11 cellular contexts compared by ENCODE assay signal in the genomic region with DNA sequence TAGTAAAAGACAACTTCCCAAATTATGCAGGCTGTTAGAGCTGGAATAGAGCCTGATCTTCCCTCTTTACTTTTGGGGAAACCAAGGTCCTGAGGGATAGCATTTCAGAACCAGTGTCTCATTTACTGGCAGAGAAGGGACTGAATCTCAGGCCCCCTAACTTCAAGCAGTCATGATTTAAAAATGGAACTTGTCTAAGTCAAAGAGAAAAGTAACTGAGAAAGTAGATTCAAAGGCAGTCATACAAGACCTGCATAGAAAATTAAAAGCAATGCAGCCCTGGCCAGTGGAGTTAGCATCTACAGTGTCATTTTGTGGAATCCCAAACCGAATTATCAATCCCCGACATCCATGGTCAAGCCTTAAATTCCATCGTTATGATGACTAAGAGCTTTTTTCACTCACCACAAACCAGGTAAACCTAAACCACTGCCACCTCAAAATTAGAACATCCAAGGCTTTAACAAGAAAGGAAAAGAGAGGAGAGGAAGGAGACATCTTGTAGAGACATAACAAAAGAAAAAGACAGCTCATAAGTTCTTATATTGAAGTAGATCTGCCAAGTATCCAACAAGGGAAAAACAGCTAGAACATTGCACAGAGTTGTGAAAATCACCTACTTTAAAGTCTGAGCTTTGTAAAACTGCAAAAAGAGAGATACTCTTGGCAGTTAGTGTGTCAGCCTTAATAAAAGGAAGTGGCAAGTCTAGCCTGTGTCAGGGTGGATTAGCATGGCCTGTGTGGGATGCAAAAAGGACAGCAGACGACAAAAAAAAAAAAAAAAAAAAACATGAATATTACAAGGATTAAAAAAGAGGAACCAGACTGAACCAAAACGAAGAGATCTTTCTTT. TPM values are rescaled to one million over a fixed set of nuclear protein-coding genes. Genes with fewer than 3 reads are reported as not detected.
DNase-seq lines count a peak whose midpoint lies in the region; ATAC-seq and TF ChIP-seq lines count a peak whose summit lies in the region.
"Had no signal": no experiment of that assay in that cellular context is flagged by ENCODE, and none has a peak within 500 bp of the region (broad histone marks: within the 10 kb centered on the region; RNA-seq: fewer than 3 reads in every experiment).

No MANE protein-coding gene starts in this region.

- H3K36me3 Mint-ChIP-seq in activated B cell treated with CpG ODN at 0.5 μM for 24 hours (ENCODE audit: low read depth) (no peaks in the 10 kb centered on the region), WTC11 (no peaks in the 10 kb centered on the region)

- H3K27ac Mint-ChIP-seq in activated B cell treated with CpG ODN at 0.5 μM for 24 hours = peak overlapping the region; percentile 2
- H3K27ac Mint-ChIP-seq in WTC11 = no peak overlapping the region
- H3K27ac Mint-ChIP-seq: endodermal cell had no signal

- no peaks in the 10 kb centered on the region for H3K9me3 Mint-ChIP-seq in activated B cell treated with CpG ODN at 0.5 μM for 24 hours
- H3K9me3 Mint-ChIP-seq in WTC11 = no peaks in the 10 kb centered on the region
- H3K9me3 Mint-ChIP-seq: endodermal cell had no signal

- CTCF ChIA-PET in activated B cell treated with CpG ODN at 0.5 μM for 24 hours (lab: Charles Lee) (interaction anchor here (0.6 to 1.3 kb wide), 3 partner anchors 23 to 91 kb away, joined by 3 to 4 read pairs (median 3); a partner anchor contains a TSS), WTC11 (lab: Charles Lee) (interaction anchor here (0.6 kb wide), 1 partner anchor 105 kb away, joined by 6 read pairs; no protein-coding TSS in a partner anchor)

- H3K27ac ChIP-seq in skin epidermis = peak overlapping the region in 11 of 21 experiments; percentile 12 to 84 (median 73)
- H3K27ac ChIP-seq: 22Rv1 had no signal

- TF ChIP-seq CTCF in activated B cell treated with CpG ODN at 0.5 μM for 24 hours (IDR thresholded peaks at IDR 0.05) (no peak), WTC11 (IDR thresholded peaks at IDR 0.05) (no peak)

- no peak for TF ChIP-seq POLR2A in erythroblast (IDR thresholded peaks at IDR 0.05; ENCODE audit: low read length)

- DNase-seq in SKM-1 treated with dmso at 0.1 percent for 144 hours (lab: John Stamatoyannopoulos, UW; ENCODE audit: unreplicated experiment) (peak; percentile 57), SKM-1 (lab: John Stamatoyannopoulos, UW; ENCODE audit: unreplicated experiment) (no peak), activated B cell treated with CpG ODN at 0.5 μM for 24 hours (no peak), anterior cingulate cortex (lab: John Stamatoyannopoulos, UW) (no peak), WTC11 (ENCODE audit: low spot score) (no peak), erythroblast (lab: John Stamatoyannopoulos, UW) (no peak)
- peak; percentile 52 for DNase-seq in Jurkat, Clone E6-1 (ENCODE audit: low read depth, low spot score)
- DNase-seq: endodermal cell, right cardiac atrium had no signal

- ATAC-seq in activated B cell treated with CpG ODN at 0.5 μM for 24 hours (ENCODE audit: low read depth) (peak; percentile 79), WTC11 (no peak)

- no peak overlapping the region for H3K4me3 ChIP-seq in Jurkat, Clone E6-1 (ENCODE audit: low read length)
- no peak overlapping the region for H3K4me3 ChIP-seq in skin epidermis

- H3K4me1 Mint-ChIP-seq in activated B cell treated with CpG ODN at 0.5 μM for 24 hours (peaks cover 56% of the 10 kb centered on the region), WTC11 (no peaks in the 10 kb centered on the region)
- H3K4me1 Mint-ChIP-seq: endodermal cell had no signal

- POLR2A ChIA-PET in activated B cell treated with CpG ODN at 0.5 μM for 24 hours (lab: Charles Lee) = interaction anchor here (0.6 to 1.1 kb wide), 8 partner anchors 12 to 684 kb away, joined by 3 to 11 read pairs (median 6); no protein-coding TSS in a partner anchor
- POLR2A ChIA-PET in WTC11 (lab: Charles Lee) = no interaction called here

- intact Hi-C loops in activated B cell treated with CpG ODN at 0.5 μM for 24 hours (cut with micrococcal nuclease) = loop anchor here (2.0 kb wide), 1 partner anchor 21 kb away; no protein-coding TSS in a partner anchor

- H3K27me3 Mint-ChIP-seq in activated B cell treated with CpG ODN at 0.5 μM for 24 hours = no peaks in the 10 kb centered on the region
- H3K27me3 Mint-ChIP-seq in WTC11 (ENCODE audit: low read depth) = no peaks in the 10 kb centered on the region

- H3K4me3 Mint-ChIP-seq in activated B cell treated with CpG ODN at 0.5 μM for 24 hours (no peak overlapping the region), WTC11 (no peak overlapping the region)
- H3K4me3 Mint-ChIP-seq: endodermal cell had no signal

TF ChIP-seq in WTC11, 78 proteins besides CTCF, POLR2A, EP300 and RAD21:
- no peak for TF ChIP-seq GTF2I (CRISPR knock-in tag; conservative IDR thresholded peaks at IDR 0.05)

RNA-seq across cellular contexts. Expression of a gene that starts 54.1 kb away (rescaled TPM):
- polyA plus RNA-seq in Jurkat, Clone E6-1 (2012; ENCODE audit: insufficient read depth, insufficient read length) = 0.70 TPM
- total RNA-seq in activated B cell treated with CpG ODN at 0.5 μM for 24 hours = 0.16 and 0.29 TPM in 2 replicates
- 0.07 TPM in 1 of 3 replicates, not detected in the others for total RNA-seq in WTC11 (2021)
- total RNA-seq: endodermal cell had no signal

RNA-seq across cellular contexts. Expression of a gene that starts 57.6 kb away (rescaled TPM):
- not detected for polyA plus RNA-seq in Jurkat, Clone E6-1 (2012; ENCODE audit: insufficient read depth, insufficient read length)
- total RNA-seq in activated B cell treated with CpG ODN at 0.5 μM for 24 hours (not detected in 2 replicates), WTC11 (2021) (not detected in 3 replicates)
- total RNA-seq: endodermal cell, right cardiac atrium had no signal
- polyA plus RNA-seq: right cardiac atrium had no signal

Comparison
In these comparisons a context has a peak if more than half of its experiments do, and no peak if none do; other contexts are left out.
1. DNase-seq: peak in SKM-1 treated with dmso at 0.1 percent for 144 hours (single experiment) and Jurkat, Clone E6-1 (single experiment); none in SKM-1 (single experiment), activated B cell treated with CpG ODN at 0.5 μM for 24 hours (single experiment), anterior cingulate cortex (0 of 58), WTC11 (single experiment) and erythroblast (0 of 2).